1 cellular context compared by ENCODE assay signal in genomic region chr1:114668784-114669561, GRCh38.
TF ChIP-seq lines count a peak whose summit lies in the region.

No MANE protein-coding gene starts in this region.

TF ChIP-seq in GM23338, 12 proteins besides CTCF, POLR2A, EP300 and RAD21 (continued from another document):
- no peak for TF ChIP-seq STAT1 (IDR thresholded peaks at IDR 0.05; ENCODE audit: unreplicated experiment)
- TF ChIP-seq POLR2AphosphoS5 (IDR thresholded peaks at IDR 0.05; ENCODE audit: low read depth) = no peak
- no peak for TF ChIP-seq JUNB (IDR thresholded peaks at IDR 0.05; ENCODE audit: unreplicated experiment)
- TF ChIP-seq REST (IDR thresholded peaks at IDR 0.05; ENCODE audit: unreplicated experiment) = no peak
- TF ChIP-seq EZH2phosphoT487 (IDR thresholded peaks at IDR 0.05; ENCODE audit: unreplicated experiment) = no peak
- TF ChIP-seq ZNF114 (CRISPR knock-in tag; IDR thresholded peaks at IDR 0.05) = no peak
- TF ChIP-seq CREB1 (CRISPR knock-in tag; IDR thresholded peaks at IDR 0.05; ENCODE audit: low read depth) = no peak
- no peak for TF ChIP-seq ZNF331 (CRISPR knock-in tag; IDR thresholded peaks at IDR 0.05; ENCODE audit: low read depth)
